In the genomic region with DNA sequence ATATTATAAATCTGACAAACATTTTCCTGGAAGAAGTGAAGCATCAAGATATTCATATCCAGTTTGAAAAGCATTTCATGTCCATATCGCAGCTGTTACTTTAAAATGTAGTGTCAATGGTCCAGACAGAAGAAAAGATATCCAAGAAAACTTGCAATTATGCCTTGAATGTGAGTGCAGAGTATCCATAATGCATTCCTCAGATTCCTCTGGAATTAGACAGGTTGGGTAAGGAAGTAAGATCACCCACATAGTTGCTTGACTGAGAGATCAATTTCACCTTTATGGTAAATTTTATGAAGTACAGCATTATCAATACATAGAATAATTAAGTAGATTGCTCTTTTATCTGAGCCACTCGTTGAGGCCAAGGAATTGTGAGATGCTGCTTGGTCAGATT, we compare ENCODE assay signal across 19 cellular contexts.
"Had no signal": no experiment of that assay in that cellular context is flagged by ENCODE, and none has a peak within 500 bp of the region (broad histone marks: within the 10 kb centered on the region; RNA-seq: fewer than 3 reads in every experiment).

No MANE protein-coding gene starts in this region.

- H3K27me3 ChIP-seq: cardiac muscle cell, gastroesophageal sphincter, thyroid gland, uterus had no signal

- H3K4me1 Mint-ChIP-seq: activated CD4-positive, alpha-beta memory T cell treated with anti-CD3 and anti-CD28 coated beads, Interleukin-2, amount 10 ng/mL, durations not matched to agents 7 days and 5 days; activated naive CD8-positive, alpha-beta T cell treated with anti-CD3 and anti-CD28 coated beads for 36 hours; memory B cell; natural killer cell; stimulated activated naive B cell treated with anti-CD40 and anti-IgM and Interleukin-4, amounts not matched to agents 10 μg/mL and 1 μg/mL and 100 μg/mL, for 72 hours; WTC11 had no signal

- H3K27ac Mint-ChIP-seq: activated CD4-positive, alpha-beta memory T cell treated with anti-CD3 and anti-CD28 coated beads, Interleukin-2, amount 10 ng/mL, durations not matched to agents 7 days and 5 days; activated naive CD8-positive, alpha-beta T cell treated with anti-CD3 and anti-CD28 coated beads for 36 hours; memory B cell; natural killer cell; stimulated activated naive B cell treated with anti-CD40 and anti-IgM and Interleukin-4, amounts not matched to agents 10 μg/mL and 1 μg/mL and 100 μg/mL, for 72 hours; WTC11 had no signal

- H3K4me1 ChIP-seq: gastroesophageal sphincter, left ventricle myocardium inferior, thyroid gland, uterus had no signal

- H3K36me3 ChIP-seq: cardiac muscle cell, gastroesophageal sphincter, left ventricle myocardium inferior, thyroid gland, uterus had no signal

- H3K36me3 Mint-ChIP-seq: activated naive CD8-positive, alpha-beta T cell treated with anti-CD3 and anti-CD28 coated beads for 36 hours; memory B cell; natural killer cell; stimulated activated naive B cell treated with anti-CD40 and anti-IgM and Interleukin-4, amounts not matched to agents 10 μg/mL and 1 μg/mL and 100 μg/mL, for 72 hours; WTC11 had no signal

- DNase-seq: activated CD4-positive, alpha-beta memory T cell treated with anti-CD3 and anti-CD28 coated beads, Interleukin-2, amount 10 ng/mL, durations not matched to agents 7 days and 5 days; activated CD4-positive, alpha-beta T cell treated with anti-CD3 and anti-CD28 coated beads for 4 hours; activated gamma-delta T cell treated with Interleukin-2 at 50 U/mL for 16 hours; activated naive CD8-positive, alpha-beta T cell treated with anti-CD3 and anti-CD28 coated beads for 36 hours; activated T-cell treated with anti-CD3 and anti-CD28 coated beads, Interleukin-2, amount 50 U/mL, for 48 hours; anterior cingulate cortex; erythroblast; left ventricle myocardium inferior; natural killer cell; stimulated activated CD4-positive, alpha-beta T cell treated with anti-CD3 and anti-CD28 coated beads, Interleukin-4, amount 100 ng/mL, for 1 hour; stimulated activated naive B cell treated with anti-CD40 and anti-IgM and Interleukin-4, amounts not matched to agents 10 μg/mL and 1 μg/mL and 100 μg/mL, for 72 hours; thyroid gland; uterus had no signal

- FAIRE-seq: islet of Langerhans, TTC549 had no signal

- H3K4me3 Mint-ChIP-seq: activated CD4-positive, alpha-beta memory T cell treated with anti-CD3 and anti-CD28 coated beads, Interleukin-2, amount 10 ng/mL, durations not matched to agents 7 days and 5 days; activated naive CD8-positive, alpha-beta T cell treated with anti-CD3 and anti-CD28 coated beads for 36 hours; memory B cell; natural killer cell; stimulated activated naive B cell treated with anti-CD40 and anti-IgM and Interleukin-4, amounts not matched to agents 10 μg/mL and 1 μg/mL and 100 μg/mL, for 72 hours; WTC11 had no signal

- H3K27ac ChIP-seq: cardiac muscle cell, gastroesophageal sphincter, left ventricle myocardium inferior, thyroid gland, uterus had no signal

- H3K9me3 ChIP-seq: gastroesophageal sphincter, left ventricle myocardium inferior, thyroid gland, uterus had no signal

- H3K27me3 Mint-ChIP-seq: activated CD4-positive, alpha-beta memory T cell treated with anti-CD3 and anti-CD28 coated beads, Interleukin-2, amount 10 ng/mL, durations not matched to agents 7 days and 5 days; activated naive CD8-positive, alpha-beta T cell treated with anti-CD3 and anti-CD28 coated beads for 36 hours; memory B cell; stimulated activated naive B cell treated with anti-CD40 and anti-IgM and Interleukin-4, amounts not matched to agents 10 μg/mL and 1 μg/mL and 100 μg/mL, for 72 hours had no signal

- H3K4me3 ChIP-seq: cardiac muscle cell, gastroesophageal sphincter, left ventricle myocardium inferior, thyroid gland, uterus had no signal

- ATAC-seq: gastroesophageal sphincter; natural killer cell; stimulated activated naive B cell treated with anti-CD40 and anti-IgM and Interleukin-4, amounts not matched to agents 10 μg/mL and 1 μg/mL and 100 μg/mL, for 72 hours; WTC11 had no signal
